ENCODE assay signal across 17 cellular contexts in the genomic region with DNA sequence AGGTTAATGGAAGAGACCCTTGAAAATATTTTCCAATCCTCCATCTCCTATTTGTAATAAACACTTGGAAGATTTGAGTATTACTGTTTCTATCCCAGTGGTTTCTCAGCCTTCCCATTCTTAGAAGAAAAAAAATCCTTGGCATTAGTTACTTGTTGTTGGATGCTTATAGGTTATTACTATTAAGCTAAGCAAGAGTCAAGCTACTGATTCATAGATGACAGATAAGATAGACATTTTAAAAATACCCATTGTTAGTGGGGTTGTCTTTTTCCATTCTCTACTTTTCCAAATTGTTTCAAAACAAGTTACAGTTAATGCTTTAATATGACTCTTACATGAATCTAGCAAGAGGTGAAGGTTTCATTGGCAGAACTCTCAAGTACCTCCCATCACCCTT.
DNase-seq lines count a peak whose midpoint lies in the region; ATAC-seq and TF ChIP-seq lines count a peak whose summit lies in the region.
"Had no signal": no experiment of that assay in that cellular context is flagged by ENCODE, and none has a peak within 500 bp of the region (broad histone marks: within the 10 kb centered on the region; RNA-seq: fewer than 3 reads in every experiment).

No MANE protein-coding gene starts in this region.

- H3K9ac ChIP-seq in SK-N-SH (no peak overlapping the region), colonic mucosa (ENCODE audit: low read depth in 2 of 2, low read length in 2 of 2) (no peak overlapping the region), neural progenitor cell (no peak overlapping the region)

- ATAC-seq in SK-N-SH treated with all-trans-retinoic acid at 6 μM for 48 hours (no peak), HG03159 (IDR thresholded peaks at IDR 0.05; ENCODE audit: unreplicated experiment) (no peak)
- no peak for ATAC-seq in activated naive CD8-positive, alpha-beta T cell treated with anti-CD3 and anti-CD28 coated beads, Interleukin-2, amount 50 U/mL, for 24 hours
- ATAC-seq in naive thymus-derived CD4-positive, alpha-beta T cell, result no peak

- H3K4me3 ChIP-seq in SK-N-SH (ENCODE audit: low read depth in 2 of 2, low read length in 1 of 2) (no peak overlapping the region), colonic mucosa (no peak overlapping the region), neural progenitor cell (no peak overlapping the region)
- no peak overlapping the region for H3K4me3 ChIP-seq in naive thymus-derived CD4-positive, alpha-beta T cell (ENCODE audit: low read length)

- no peaks in the 10 kb centered on the region for H3K9me3 ChIP-seq in SK-N-SH
- H3K9me3 ChIP-seq in naive thymus-derived CD4-positive, alpha-beta T cell (ENCODE audit: control insufficient read depth in 2 of 3, low read length in 3 of 3), result no peaks in the 10 kb centered on the region
- no peaks in the 10 kb centered on the region for H3K9me3 ChIP-seq in colonic mucosa
- H3K9me3 ChIP-seq in neural progenitor cell (ENCODE audit: low read depth), result no peaks in the 10 kb centered on the region

- H3K4me1 Mint-ChIP-seq in activated naive CD8-positive, alpha-beta T cell treated with anti-CD3 and anti-CD28 coated beads, Interleukin-2, amount 50 U/mL, for 24 hours, result peaks cover 75% of the 10 kb centered on the region
- H3K4me1 Mint-ChIP-seq in naive thymus-derived CD4-positive, alpha-beta T cell, result peaks cover 15 to 83% (median 80%) of the 10 kb centered on the region in 7 donors
- H3K4me1 Mint-ChIP-seq in neural progenitor cell, result no peaks in the 10 kb centered on the region

- H4K20me1 ChIP-seq in SK-N-SH (ENCODE audit: insufficient read depth), result no peaks in the 10 kb centered on the region
- no peaks in the 10 kb centered on the region for H4K20me1 ChIP-seq in neural progenitor cell (ENCODE audit: low read depth)

- H3K27me3 ChIP-seq in SK-N-SH (ENCODE audit: insufficient read depth), result no peaks in the 10 kb centered on the region
- H3K27me3 ChIP-seq in naive thymus-derived CD4-positive, alpha-beta T cell (ENCODE audit: control insufficient read depth in 2 of 2, insufficient read depth in 2 of 2, low read length in 2 of 2), result no peaks in the 10 kb centered on the region
- H3K27me3 ChIP-seq in colonic mucosa, result no peaks in the 10 kb centered on the region
- no peaks in the 10 kb centered on the region for H3K27me3 ChIP-seq in neural progenitor cell

- POLR2A ChIA-PET in SK-N-SH (lab: Yijun Ruan, JAX), result no interaction called here
- POLR2A ChIA-PET in naive thymus-derived CD4-positive, alpha-beta T cell (lab: Charles Lee), result interaction anchor here (0.5 to 1.1 kb wide), 2 partner anchors 16 to 59 kb away, joined by 3 read pairs; no protein-coding TSS in a partner anchor

- H3K9me2 ChIP-seq in SK-N-SH, result no peaks in the 10 kb centered on the region

- H3K4me2 ChIP-seq in SK-N-SH (no peak overlapping the region), neural progenitor cell (no peak overlapping the region)

- TF ChIP-seq RAD21 in SK-N-SH (IDR thresholded peaks at IDR 0.05; ENCODE audit: low read length), result no peak

- intact Hi-C loops in naive thymus-derived CD4-positive, alpha-beta T cell (cut with micrococcal nuclease), result loop anchor here (2.0 kb wide), 2 partner anchors 14 to 56 kb away; no protein-coding TSS in a partner anchor
- intact Hi-C loops in colonic mucosa (cut with DNase I), result no loop called here

- H3K79me2 ChIP-seq in SK-N-SH (ENCODE audit: insufficient read depth), result peaks cover 8% of the 10 kb centered on the region; the same call in 1 of the 2 replicates
- no peaks in the 10 kb centered on the region for H3K79me2 ChIP-seq in neural progenitor cell (ENCODE audit: low read depth)

- H3K27ac Mint-ChIP-seq in activated naive CD8-positive, alpha-beta T cell treated with anti-CD3 and anti-CD28 coated beads, Interleukin-2, amount 50 U/mL, for 24 hours, result peak overlapping the region; percentile 74
- peak overlapping the region in 8 of 9 donors; percentile 29 to 88 (median 71) for H3K27ac Mint-ChIP-seq in naive thymus-derived CD4-positive, alpha-beta T cell
- no peak overlapping the region for H3K27ac Mint-ChIP-seq in neural progenitor cell

- H3K9me3 Mint-ChIP-seq in activated naive CD8-positive, alpha-beta T cell treated with anti-CD3 and anti-CD28 coated beads, Interleukin-2, amount 50 U/mL, for 24 hours, result no peaks in the 10 kb centered on the region
- no peaks in the 10 kb centered on the region for H3K9me3 Mint-ChIP-seq in naive thymus-derived CD4-positive, alpha-beta T cell
- no peaks in the 10 kb centered on the region for H3K9me3 Mint-ChIP-seq in neural progenitor cell

- DNase-seq in SK-N-SH, result no peak
- peak; percentile 64 for DNase-seq in ELR (ENCODE audit: low read depth)
- DNase-seq in activated naive CD8-positive, alpha-beta T cell treated with anti-CD3 and anti-CD28 coated beads, Interleukin-2, amount 50 U/mL, for 24 hours, result no peak
- DNase-seq in naive thymus-derived CD4-positive, alpha-beta T cell, result no peak
- DNase-seq in colonic mucosa, result no peak
- DNase-seq in neural progenitor cell (ENCODE audit: low spot score), result no peak
- DNase-seq: activated CD4-positive, alpha-beta T cell treated with anti-CD3 and anti-CD28 coated beads for 4 hours; activated CD8-positive, alpha-beta memory T cell treated with anti-CD3 and anti-CD28 coated beads, Interleukin-2, amount 50 U/mL, for 4 hours; activated gamma-delta T cell treated with Interleukin-2 at 50 U/mL for 16 hours; GDM1; NCI-H1436 treated with DMSO at 0.1 percent for 48 hours; NCI-H69; stimulated activated CD4-positive, alpha-beta T cell treated with anti-CD3 and anti-CD28 coated beads, Interleukin-4, amount 100 ng/mL, for 24 hours; substantia nigra had no signal

- TF ChIP-seq EP300 in SK-N-SH (IDR thresholded peaks at IDR 0.05; ENCODE audit: borderline replicate concordance in 1 of 2, low read depth in 1 of 2, low read length in 1 of 2), result peak in 1 of 2 experiments; percentile 15; a peak in 1 of 4 replicates

- no peak overlapping the region for H3K4me3 Mint-ChIP-seq in activated naive CD8-positive, alpha-beta T cell treated with anti-CD3 and anti-CD28 coated beads, Interleukin-2, amount 50 U/mL, for 24 hours
- H3K4me3 Mint-ChIP-seq in naive thymus-derived CD4-positive, alpha-beta T cell, result peak overlapping the region in 3 of 10 donors; percentile 3 to 42 (median 10)
- no peak overlapping the region for H3K4me3 Mint-ChIP-seq in neural progenitor cell

- H3K27ac ChIP-seq in SK-N-SH (ENCODE audit: low read depth in 2 of 2, low read length in 1 of 2), result peak overlapping the region in 1 of 2 experiments; percentile 56; a peak in 2 of 4 replicates
- H3K27ac ChIP-seq in naive thymus-derived CD4-positive, alpha-beta T cell (ENCODE audit: low read depth, low read length), result no peak overlapping the region
- no peak overlapping the region for H3K27ac ChIP-seq in colonic mucosa
- no peak overlapping the region for H3K27ac ChIP-seq in neural progenitor cell
- H3K27ac ChIP-seq: 22Rv1 had no signal

- peaks cover 26% of the 10 kb centered on the region for H3F3A ChIP-seq in SK-N-SH (replicated peaks; ENCODE audit: insufficient read depth)
- no peaks in the 10 kb centered on the region for H3F3A ChIP-seq in neural progenitor cell (ENCODE audit: low read depth)

- CTCF ChIA-PET in SK-N-SH (lab: Yijun Ruan, JAX), result interaction anchor here (1.0 to 1.2 kb wide), 2 partner anchors 94 to 641 kb away, joined by 3 read pairs; no protein-coding TSS in a partner anchor
- CTCF ChIA-PET in naive thymus-derived CD4-positive, alpha-beta T cell (lab: Charles Lee), result interaction anchor here (0.6 kb wide), 1 partner anchor 25 kb away, joined by 3 read pairs; no protein-coding TSS in a partner anchor

- H3K36me3 Mint-ChIP-seq in activated naive CD8-positive, alpha-beta T cell treated with anti-CD3 and anti-CD28 coated beads, Interleukin-2, amount 50 U/mL, for 24 hours (ENCODE audit: low read depth), result peaks cover 42% of the 10 kb centered on the region
- H3K36me3 Mint-ChIP-seq in naive thymus-derived CD4-positive, alpha-beta T cell, result peaks cover 0 to 24% (median 13%) of the 10 kb centered on the region in 5 donors
- H3K36me3 Mint-ChIP-seq in neural progenitor cell, result no peaks in the 10 kb centered on the region

- no peaks in the 10 kb centered on the region; a peak in 2 of 4 replicates for H3K4me1 ChIP-seq in SK-N-SH (ENCODE audit: control insufficient read depth in 1 of 2, insufficient read depth in 2 of 2, low read depth in 1 of 2, low read length in 1 of 2)
- H3K4me1 ChIP-seq in naive thymus-derived CD4-positive, alpha-beta T cell (ENCODE audit: control insufficient read depth in 2 of 2, insufficient read depth in 2 of 2, low read length in 2 of 2), result peaks cover 0 to 13% of the 10 kb centered on the region in 2 donors
- H3K4me1 ChIP-seq in colonic mucosa, result no peaks in the 10 kb centered on the region
- no peaks in the 10 kb centered on the region for H3K4me1 ChIP-seq in neural progenitor cell

- H3K27me3 Mint-ChIP-seq in activated naive CD8-positive, alpha-beta T cell treated with anti-CD3 and anti-CD28 coated beads, Interleukin-2, amount 50 U/mL, for 24 hours, result no peaks in the 10 kb centered on the region
- no peaks in the 10 kb centered on the region for H3K27me3 Mint-ChIP-seq in naive thymus-derived CD4-positive, alpha-beta T cell
- no peaks in the 10 kb centered on the region for H3K27me3 Mint-ChIP-seq in neural progenitor cell (ENCODE audit: insufficient read depth, low read depth)

- H2AFZ ChIP-seq in SK-N-SH (ENCODE audit: low read depth) (no peak overlapping the region), neural progenitor cell (replicated peaks) (no peak overlapping the region)

- H3K36me3 ChIP-seq in SK-N-SH (replicated peaks in 1 of 2; ENCODE audit: control insufficient read depth in 1 of 2, insufficient read depth in 2 of 2, low read length in 1 of 2) (no peaks in the 10 kb centered on the region), colonic mucosa (no peaks in the 10 kb centered on the region), neural progenitor cell (no peaks in the 10 kb centered on the region)
- H3K36me3 ChIP-seq in naive thymus-derived CD4-positive, alpha-beta T cell (ENCODE audit: control insufficient read depth in 2 of 3, insufficient read depth in 3 of 3, low read length in 3 of 3), result no peaks in the 10 kb centered on the region

- TF ChIP-seq CTCF in SK-N-SH (IDR thresholded peaks at IDR 0.05), result no peak
- TF ChIP-seq CTCF in colonic mucosa (IDR thresholded peaks at IDR 0.05), result no peak
- no peak for TF ChIP-seq CTCF in neural progenitor cell (IDR thresholded peaks at IDR 0.05)

TF ChIP-seq in SK-N-SH, 30 proteins besides CTCF, POLR2A, EP300 and RAD21 (continues in another document):
- TF ChIP-seq MXI1 (IDR thresholded peaks at IDR 0.05; ENCODE audit: low read depth, low read length), result no peak
- TF ChIP-seq YY1 (IDR thresholded peaks at IDR 0.05; ENCODE audit: low read depth), result no peak
- TF ChIP-seq ELF1 (IDR thresholded peaks at IDR 0.05), result no peak

TF ChIP-seq in SK-N-SH treated with all-trans-retinoic acid at 6 μM for 48 hours, 23 proteins besides CTCF, POLR2A, EP300 and RAD21:
- TF ChIP-seq ARNTL (CRISPR knock-in tag; IDR thresholded peaks at IDR 0.05; ENCODE audit: borderline replicate concordance, low read depth), result no peak
- no peak for TF ChIP-seq ZNF565 (CRISPR knock-in tag; conservative IDR thresholded peaks at IDR 0.05; ENCODE audit: low read depth)
